17 cellular contexts compared by ENCODE assay signal in the genomic region with DNA sequence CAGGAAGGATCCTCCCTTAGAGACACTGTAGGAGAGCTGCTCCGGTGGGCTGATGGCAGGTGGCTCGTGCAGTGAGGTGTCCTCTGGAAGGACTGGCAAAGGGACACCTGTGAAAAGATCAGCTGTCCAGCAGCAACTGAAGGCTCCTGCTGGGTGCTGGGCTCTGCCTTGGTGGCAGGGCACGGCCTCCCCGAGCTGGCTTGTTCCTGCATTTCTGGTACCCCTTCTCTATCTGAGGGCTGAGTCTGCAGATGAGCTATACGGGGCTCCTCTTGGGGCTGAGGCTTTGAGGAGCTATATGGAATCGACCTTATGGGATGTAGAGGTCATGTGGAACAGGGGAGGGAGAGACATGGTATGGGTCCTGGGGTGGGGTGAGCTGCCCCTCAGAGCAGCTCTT.
DNase-seq lines count a peak whose midpoint lies in the region; ATAC-seq, FAIRE-seq and TF ChIP-seq lines count a peak whose summit lies in the region.
"Had no signal": no experiment of that assay in that cellular context is flagged by ENCODE, and none has a peak within 500 bp of the region (broad histone marks: within the 10 kb centered on the region; RNA-seq: fewer than 3 reads in every experiment).

No MANE protein-coding gene starts in this region.

- no peaks in the 10 kb centered on the region for H3K9me3 Mint-ChIP-seq in osteocyte (ENCODE audit: unreplicated experiment)
- peaks cover 65% of the 10 kb centered on the region for H3K9me3 Mint-ChIP-seq in HFFc6
- H3K9me3 Mint-ChIP-seq: CD4-positive, alpha-beta T cell had no signal

- H3K4me3 Mint-ChIP-seq in osteocyte (ENCODE audit: unreplicated experiment) = no peak overlapping the region
- H3K4me3 Mint-ChIP-seq in HFFc6 = no peak overlapping the region
- H3K4me3 Mint-ChIP-seq: B cell; CD4-positive, alpha-beta T cell had no signal

- H3K4me1 Mint-ChIP-seq in osteocyte (ENCODE audit: unreplicated experiment) (no peaks in the 10 kb centered on the region), HFFc6 (ENCODE audit: low read depth) (no peaks in the 10 kb centered on the region)
- H3K4me1 Mint-ChIP-seq: B cell had no signal

- no peak for ATAC-seq in pancreas
- ATAC-seq: HCT116 had no signal

- H3K4me3 ChIP-seq in esophagus muscularis mucosa (no peak overlapping the region), pancreas (no peak overlapping the region)

- no peaks in the 10 kb centered on the region for H3K27me3 Mint-ChIP-seq in osteocyte (ENCODE audit: unreplicated experiment)
- H3K27me3 Mint-ChIP-seq in HFFc6 (ENCODE audit: insufficient read depth) = no peaks in the 10 kb centered on the region; the same call in 1 of the 2 replicates

- H3K27ac Mint-ChIP-seq in osteocyte (ENCODE audit: unreplicated experiment) = no peak overlapping the region
- no peak overlapping the region for H3K27ac Mint-ChIP-seq in HFFc6
- H3K27ac Mint-ChIP-seq: B cell; CD4-positive, alpha-beta T cell had no signal

- 87% methylated on average over 6 of the region's 6 CpGs for WGBS in esophagus muscularis mucosa
- 69 to 77% methylated on average over 6 of the region's 6 CpGs for WGBS in pancreas, 2 donors

- no peak for FAIRE-seq in pancreas (lab: Jason Lieb, UNC)
- FAIRE-seq: D721Med had no signal

- H3K4me1 ChIP-seq in esophagus muscularis mucosa (no peaks in the 10 kb centered on the region), pancreas (no peaks in the 10 kb centered on the region)

- TF ChIP-seq EP300 in esophagus muscularis mucosa (IDR thresholded peaks at IDR 0.05) = no peak

- H3K36me3 Mint-ChIP-seq in osteocyte (ENCODE audit: unreplicated experiment) (no peaks in the 10 kb centered on the region), HFFc6 (ENCODE audit: low read depth) (peaks cover 16% of the 10 kb centered on the region; the same call in 1 of the 2 replicates)

- intact Hi-C loops in esophagus muscularis mucosa (cut with DNase I) = loop anchor here (10.0 kb wide), 1 partner anchor 53 kb away; no protein-coding TSS in a partner anchor
- intact Hi-C loops in pancreas (cut with DNase I) = no loop called here

- no peaks in the 10 kb centered on the region for H3K36me3 ChIP-seq in esophagus muscularis mucosa
- H3K36me3 ChIP-seq in pancreas = no peaks in the 10 kb centered on the region

- no peak for TF ChIP-seq POLR2A in esophagus muscularis mucosa (IDR thresholded peaks at IDR 0.05; ENCODE audit: low read depth)

- H3K9me3 ChIP-seq in esophagus muscularis mucosa = no peaks in the 10 kb centered on the region
- H3K9me3 ChIP-seq in pancreas = no peaks in the 10 kb centered on the region

- DNase-seq in AG20443 (ENCODE audit: low spot score) (peak; percentile 3), COLO668 (lab: John Stamatoyannopoulos, UW; ENCODE audit: unreplicated experiment) (peak; percentile 15), esophagus muscularis mucosa (ENCODE audit: extremely low spot score) (peak; percentile 85), osteocyte (ENCODE audit: extremely low spot score, unreplicated experiment) (peak; percentile 71), pancreas (no peak), HFFc6 (no peak)
- no peak for DNase-seq in stimulated activated CD4-positive, alpha-beta T cell treated with anti-CD3 and anti-CD28 coated beads, Interleukin-2, amount 100 ng/mL, for 24 hours
- no peak for DNase-seq in stimulated activated CD4-positive, alpha-beta T cell treated with anti-CD3 and anti-CD28 coated beads, Interleukin-4, amount 100 ng/mL, for 4 hours
- DNase-seq: DMS79 treated with DMSO at 0.1 percent for 48 hours, NCI-H1105 treated with DMSO at 0.1 percent for 48 hours, NCI-H1694 treated with DMSO at 0.1 percent for 48 hours, NCI-H226, NCI-H524 treated with DMSO at 0.1 percent for 48 hours had no signal

- TF ChIP-seq CTCF in esophagus muscularis mucosa (IDR thresholded peaks at IDR 0.05) = no peak
- no peak for TF ChIP-seq CTCF in osteocyte (IDR thresholded peaks at IDR 0.05)
- no peak for TF ChIP-seq CTCF in pancreas (IDR thresholded peaks at IDR 0.05)
- no peak for TF ChIP-seq CTCF in HFFc6 (IDR thresholded peaks at IDR 0.05)

- H3K27ac ChIP-seq in esophagus muscularis mucosa (replicated peaks in 1 of 4) (no peak overlapping the region), pancreas (no peak overlapping the region)

- H3K27me3 ChIP-seq in esophagus muscularis mucosa (peaks cover 0 to 54% (median 0%) of the 10 kb centered on the region in 4 donors), pancreas (peaks cover 0 to 7% (median 0%) of the 10 kb centered on the region in 4 donors)

Comparison
In these comparisons a context has a peak if more than half of its experiments do, and no peak if none do; other contexts are left out.
1. DNase-seq: peak in AG20443 (single experiment), COLO668 (single experiment), esophagus muscularis mucosa (single experiment) and osteocyte (single experiment); none in stimulated activated CD4-positive, alpha-beta T cell treated with anti-CD3 and anti-CD28 coated beads, Interleukin-2, amount 100 ng/mL, for 24 hours (0 of 2), pancreas (0 of 6), HFFc6 (single experiment) and stimulated activated CD4-positive, alpha-beta T cell treated with anti-CD3 and anti-CD28 coated beads, Interleukin-4, amount 100 ng/mL, for 4 hours (0 of 2).